8 cellular contexts compared by ENCODE assay signal in the genomic region with DNA sequence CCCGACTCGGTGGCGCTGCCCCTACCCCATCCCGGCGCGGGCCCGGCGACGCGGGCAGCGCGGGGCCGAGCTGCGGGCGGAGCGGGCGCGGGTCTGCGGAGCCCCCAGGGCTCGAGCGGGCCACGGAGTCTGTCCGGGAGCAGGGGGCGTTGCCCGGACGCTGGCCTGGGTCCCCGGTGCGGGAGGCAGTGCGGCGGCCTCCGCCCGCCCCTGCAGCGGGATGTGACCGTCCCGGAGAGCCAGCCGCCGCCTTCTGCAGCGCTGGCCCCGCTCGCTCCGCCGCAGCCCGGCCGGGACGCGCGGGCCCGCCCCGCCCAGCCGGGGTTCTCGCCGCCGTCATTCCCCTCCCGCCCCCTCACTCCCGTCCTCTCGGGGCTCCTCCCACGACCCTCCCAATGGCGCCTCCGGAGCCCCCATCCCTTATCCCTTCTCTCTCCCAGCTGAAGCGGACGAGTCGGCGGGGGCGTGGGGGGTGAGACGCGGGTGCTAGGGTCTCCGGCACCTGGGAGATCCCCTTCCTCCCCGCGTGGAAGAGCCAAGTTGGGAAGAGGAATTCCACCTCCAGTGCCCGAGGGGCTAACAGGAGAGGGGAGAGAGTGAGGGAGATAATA. TPM values are rescaled to one million over a fixed set of nuclear protein-coding genes. Genes with fewer than 3 reads are reported as not detected.
DNase-seq lines count a peak whose midpoint lies in the region; ATAC-seq and TF ChIP-seq lines count a peak whose summit lies in the region.

A gene with protein sequence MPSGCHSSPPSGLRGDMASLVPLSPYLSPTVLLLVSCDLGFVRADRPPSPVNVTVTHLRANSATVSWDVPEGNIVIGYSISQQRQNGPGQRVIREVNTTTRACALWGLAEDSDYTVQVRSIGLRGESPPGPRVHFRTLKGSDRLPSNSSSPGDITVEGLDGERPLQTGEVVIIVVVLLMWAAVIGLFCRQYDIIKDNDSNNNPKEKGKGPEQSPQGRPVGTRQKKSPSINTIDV (minus strand): TSS at position 257 of the 611 bp plus-strand sequence. CDS start 521 bp downstream, outside the sequence.

- peak within 1 kb of the TSS; percentile 70 to 82 for H3K9ac ChIP-seq in liver (ENCODE audit: low read depth in 1 of 2, low read length in 2 of 2)
- peak within 1 kb of the TSS; percentile 55 to 67 for H3K9ac ChIP-seq in stomach smooth muscle (ENCODE audit: low read length in 2 of 2)

- under 1% methylated on average over 70 of the region's 70 CpGs for WGBS in liver

- no peak for TF ChIP-seq RAD21 in liver (IDR thresholded peaks at IDR 0.05)

- H3K4me1 ChIP-seq in RWPE2 (ENCODE audit: insufficient read depth, poor library complexity, severe bottlenecking) (no peaks in the 10 kb centered on the region), liver (ENCODE audit: control insufficient read depth in 4 of 4, insufficient read depth in 4 of 4, low read length in 3 of 4) (peaks cover 9 to 56% (median 30%) of the 10 kb centered on the region in 4 donors), stomach smooth muscle (ENCODE audit: control insufficient read depth, insufficient read depth, low read length) (peaks cover 12% of the 10 kb centered on the region)

- no peaks in the 10 kb centered on the region for H3K27me3 ChIP-seq in RWPE2 (ENCODE audit: insufficient read depth, poor library complexity, severe bottlenecking)
- no peaks in the 10 kb centered on the region for H3K27me3 ChIP-seq in liver (ENCODE audit: control insufficient read depth in 4 of 4, insufficient read depth in 4 of 4, low read length in 3 of 4)
- H3K27me3 ChIP-seq in stomach smooth muscle (ENCODE audit: control insufficient read depth in 1 of 2, insufficient read depth in 2 of 2, low read length in 2 of 2), result peaks cover 4 to 13% of the 10 kb centered on the region in 2 donors

- H3K36me3 ChIP-seq in RWPE2 (ENCODE audit: low read depth), result no peaks in the 10 kb centered on the region
- peaks cover 7 to 19% (median 12%) of the 10 kb centered on the region in 4 donors for H3K36me3 ChIP-seq in liver (ENCODE audit: control insufficient read depth in 4 of 4, insufficient read depth in 3 of 4, low read depth in 1 of 4, low read length in 3 of 4)
- peaks cover 0 to 3% of the 10 kb centered on the region in 2 donors for H3K36me3 ChIP-seq in stomach smooth muscle (ENCODE audit: control insufficient read depth in 2 of 2, insufficient read depth in 2 of 2, low read length in 2 of 2)

- H3K9me3 ChIP-seq in RWPE2 (ENCODE audit: severe bottlenecking) (no peaks in the 10 kb centered on the region), liver (ENCODE audit: control insufficient read depth in 4 of 4, low read length in 3 of 4) (no peaks in the 10 kb centered on the region), stomach smooth muscle (ENCODE audit: control insufficient read depth in 2 of 2, low read length in 2 of 2) (no peaks in the 10 kb centered on the region)

- DNase-seq in ELR (ENCODE audit: low read depth) (peak; percentile 40), RWPE2 (ENCODE audit: low spot score) (no peak), dermis microvascular lymphatic vessel endothelial cell (ENCODE audit: low read depth in 2 of 2) (peak in 1 of 2 donors; percentile 35), NCI-H2029 treated with DMSO at 0.1 percent for 48 hours (lab: John Stamatoyannopoulos, UW) (no peak), NCI-H2081 treated with DMSO at 0.1 percent for 48 hours (lab: John Stamatoyannopoulos, UW) (no peak)

- TF ChIP-seq CTCF in RWPE2 (IDR thresholded peaks at IDR 0.05; ENCODE audit: poor library complexity, severe bottlenecking) (no peak), liver (IDR thresholded peaks at IDR 0.05; ENCODE audit: low read depth, low read length, missing input control) (no peak)

- ATAC-seq in RWPE2 (ENCODE audit: low read depth) (peak; percentile 72), HG03354 (IDR thresholded peaks at IDR 0.05; ENCODE audit: poor library complexity, severe bottlenecking, unreplicated experiment) (no peak)

- H3K4me3 ChIP-seq in RWPE2 (ENCODE audit: severe bottlenecking) (peak within 1 kb of the TSS; percentile 69), liver (ENCODE audit: low read depth in 1 of 3, low read length in 3 of 3) (peak within 1 kb of the TSS; percentile 78 to 87 (median 82)), stomach smooth muscle (ENCODE audit: low read length in 2 of 2) (peak within 1 kb of the TSS; percentile 68 to 77)

- H3K27ac ChIP-seq in RWPE2 (ENCODE audit: poor library complexity, severe bottlenecking) (no peak within 1 kb of the TSS), liver (ENCODE audit: low read depth in 1 of 2, low read length in 2 of 2) (peak within 1 kb of the TSS; percentile 90 to 97), stomach smooth muscle (ENCODE audit: low read length) (no peak within 1 kb of the TSS)

TF ChIP-seq in liver, 16 proteins besides CTCF, POLR2A, EP300 and RAD21:
- TF ChIP-seq HNF4A (conservative IDR thresholded peaks at IDR 0.05) (no peak), EGR1 (IDR thresholded peaks at IDR 0.05; ENCODE audit: low read depth in 2 of 2) (peak in 1 of 2 donors; percentile 75)

RNA-seq across cellular contexts. Expression of the gene that starts here (rescaled TPM):
- total RNA-seq in dermis microvascular lymphatic vessel endothelial cell, result 10.0 and 16.4 TPM in 2 replicates
- total RNA-seq in liver, result 10 to 100 TPM; 11.4 to 51.0 TPM
- polyA plus RNA-seq in liver, result 100 to 1,000 TPM in 1 of 2 donors, 10 to 100 TPM in 1; 32.6 to 165 TPM

Comparison
In these comparisons a context has a peak if more than half of its experiments do, and no peak if none do; other contexts are left out.
1. H3K27ac ChIP-seq: peak in liver (2 of 2); none in RWPE2 (single experiment) and stomach smooth muscle (single experiment).
2. Peak in every context shown above with its lines, with median percentiles within 50 percentile points of each other: H3K4me3 ChIP-seq.